17 cellular contexts compared by ENCODE assay signal in the genomic region with DNA sequence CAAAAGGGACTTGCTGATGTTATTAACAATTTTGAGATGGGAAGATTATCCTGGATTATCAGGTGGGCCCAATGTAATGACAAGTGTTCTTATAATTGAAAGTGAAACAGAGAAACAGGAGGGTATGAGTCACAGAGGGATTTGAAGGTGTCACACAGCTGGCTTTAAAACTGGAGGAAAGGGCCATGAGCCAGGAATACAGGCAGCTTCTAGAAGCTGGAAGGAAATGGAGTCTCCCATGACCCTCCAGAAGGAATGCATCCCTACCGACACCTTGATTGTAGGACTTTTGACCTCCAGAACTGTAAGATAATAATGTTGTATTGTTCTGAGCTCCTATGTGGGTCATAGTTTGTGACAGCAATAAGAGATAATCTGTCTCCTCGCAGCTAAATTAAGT.
A peak's percentile ranks its signal among the peaks of the same experiment; 100 is the strongest.
DNase-seq lines count a peak whose midpoint lies in the region; ATAC-seq and TF ChIP-seq lines count a peak whose summit lies in the region.
"Had no signal": no experiment of that assay in that cellular context is flagged by ENCODE, and none has a peak within 500 bp of the region (broad histone marks: within the 10 kb centered on the region; RNA-seq: fewer than 3 reads in every experiment).

No MANE protein-coding gene starts in this region.

- no peak overlapping the region for H2BK12ac ChIP-seq in mesenchymal stem cell (ENCODE audit: low read length in 2 of 2)

- no peak overlapping the region for H3K4me3 Mint-ChIP-seq in chondrocyte (ENCODE audit: unreplicated experiment)
- H3K4me3 Mint-ChIP-seq: natural killer cell; T-helper 2 cell treated with Interferon-gamma antibody and Interleukin-4, amounts not matched to agents 5 μg/mL and 100 μg/mL, for 36 hours had no signal

- no peaks in the 10 kb centered on the region for H3K4me1 Mint-ChIP-seq in chondrocyte (ENCODE audit: low read depth)
- H3K4me1 Mint-ChIP-seq: natural killer cell had no signal

- no peak overlapping the region for H3K14ac ChIP-seq in mesenchymal stem cell (ENCODE audit: low read length in 2 of 2)

- H3K27ac Mint-ChIP-seq in chondrocyte (ENCODE audit: unreplicated experiment): peak overlapping the region; percentile 12
- H3K27ac Mint-ChIP-seq: natural killer cell; T-helper 2 cell treated with Interferon-gamma antibody and Interleukin-4, amounts not matched to agents 5 μg/mL and 100 μg/mL, for 36 hours had no signal

- H3K4me1 ChIP-seq in mesenchymal stem cell (ENCODE audit: control insufficient read depth, insufficient read depth, low read depth, low read length) (no peaks in the 10 kb centered on the region), body of pancreas (no peaks in the 10 kb centered on the region)
- H3K4me1 ChIP-seq: gastrocnemius medialis, prostate gland, SJCRH30 had no signal

- no peak overlapping the region for H4K91ac ChIP-seq in mesenchymal stem cell (ENCODE audit: low read length)

- H2BK120ac ChIP-seq in mesenchymal stem cell (ENCODE audit: low read depth, low read length): no peak overlapping the region

- H3K27ac ChIP-seq in mesenchymal stem cell (ENCODE audit: low read length, poor library complexity, severe bottlenecking): no peak overlapping the region
- no peak overlapping the region for H3K27ac ChIP-seq in body of pancreas
- H3K27ac ChIP-seq: gastrocnemius medialis, prostate gland, SJCRH30 had no signal

- no peak for TF ChIP-seq CTCF in LNCaP clone FGC (IDR thresholded peaks at IDR 0.05; ENCODE audit: control insufficient read depth, extremely low read depth, insufficient read depth)
- no peak for TF ChIP-seq CTCF in chondrocyte (IDR thresholded peaks at IDR 0.05)
- no peak for TF ChIP-seq CTCF in body of pancreas (IDR thresholded peaks at IDR 0.05)

- H3K18ac ChIP-seq in mesenchymal stem cell (ENCODE audit: low read depth in 1 of 2, low read length in 2 of 2): no peak overlapping the region

- peaks cover 26% of the 10 kb centered on the region for H3K36me3 Mint-ChIP-seq in chondrocyte (ENCODE audit: low read depth)
- H3K36me3 Mint-ChIP-seq: natural killer cell had no signal

- TF ChIP-seq POLR2A in body of pancreas (IDR thresholded peaks at IDR 0.05): no peak

- peaks cover 6 to 53% of the 10 kb centered on the region in 2 experiments for H3K36me3 ChIP-seq in mesenchymal stem cell (ENCODE audit: control insufficient read depth in 1 of 2, insufficient read depth in 2 of 2, low read depth in 1 of 2, low read length in 2 of 2)
- H3K36me3 ChIP-seq in body of pancreas (replicated peaks in 1 of 2; ENCODE audit: insufficient read depth in 1 of 2, low read depth in 2 of 2): no peaks in the 10 kb centered on the region
- H3K36me3 ChIP-seq: gastrocnemius medialis, prostate gland, SJCRH30 had no signal

- intact Hi-C loops in body of pancreas (cut with DNase I): no loop called here

- H3K9me3 Mint-ChIP-seq in chondrocyte (ENCODE audit: low read depth): no peaks in the 10 kb centered on the region
- H3K9me3 Mint-ChIP-seq: natural killer cell; T-helper 2 cell treated with Interferon-gamma antibody and Interleukin-4, amounts not matched to agents 5 μg/mL and 100 μg/mL, for 36 hours had no signal

- H3K23ac ChIP-seq in mesenchymal stem cell (ENCODE audit: low read length in 2 of 2): no peak overlapping the region

- no peaks in the 10 kb centered on the region for H3K27me3 Mint-ChIP-seq in chondrocyte (ENCODE audit: low read depth)

- ATAC-seq in GM18498 (IDR thresholded peaks at IDR 0.05; ENCODE audit: unreplicated experiment) (peak; percentile 41), HG02973 (IDR thresholded peaks at IDR 0.05; ENCODE audit: unreplicated experiment) (no peak), body of pancreas (no peak)
- ATAC-seq: gastrocnemius medialis, natural killer cell had no signal

- no peak overlapping the region for H2BK5ac ChIP-seq in mesenchymal stem cell (ENCODE audit: low read depth, low read length, poor library complexity, severe bottlenecking)

- no peak overlapping the region for H2AK5ac ChIP-seq in mesenchymal stem cell (ENCODE audit: low read length, severe bottlenecking)

- H3K9me3 ChIP-seq in mesenchymal stem cell (ENCODE audit: control insufficient read depth, low read length) (no peaks in the 10 kb centered on the region), body of pancreas (no peaks in the 10 kb centered on the region)
- H3K9me3 ChIP-seq: gastrocnemius medialis, prostate gland, SJCRH30 had no signal

- H3K4ac ChIP-seq in mesenchymal stem cell (ENCODE audit: low read depth in 1 of 2, low read length in 2 of 2): no peak overlapping the region

- DNase-seq in LNCaP clone FGC (ENCODE audit: low read depth) (peak; percentile 14), chondrocyte (ENCODE audit: low spot score) (no peak), mesenchymal stem cell (peak; percentile 46), GM03348 (ENCODE audit: low spot score) (no peak), amygdala (lab: John Stamatoyannopoulos, UW) (no peak), body of pancreas (no peak)
- DNase-seq: gastrocnemius medialis; GDM1; GOT3; natural killer cell; NCI-H1930; stimulated activated CD4-positive, alpha-beta T cell treated with anti-CD3 and anti-CD28 coated beads, Interleukin-12 subunit alpha, Interleukin-12 subunit beta, amount 100 ng/mL, for 4 hours had no signal

- H2BK15ac ChIP-seq in mesenchymal stem cell (ENCODE audit: low read depth, poor library complexity, severe bottlenecking): no peak overlapping the region

- H3K27me3 ChIP-seq in mesenchymal stem cell (ENCODE audit: control insufficient read depth in 1 of 2, insufficient read depth in 1 of 2, low read length in 2 of 2) (no peaks in the 10 kb centered on the region), body of pancreas (no peaks in the 10 kb centered on the region)
- H3K27me3 ChIP-seq: gastrocnemius medialis, SJCRH30 had no signal

- no peaks in the 10 kb centered on the region for H3K79me1 ChIP-seq in mesenchymal stem cell (replicated peaks; ENCODE audit: low read length, poor library complexity, severe bottlenecking)

- no CpG with 5 or more reads among the region's 2 CpGs for WGBS in mesenchymal stem cell
- WGBS in body of pancreas, 2 donors: 84 to 86% methylated on average over 2 of the region's 2 CpGs

- H3K4me3 ChIP-seq in LNCaP clone FGC (ENCODE audit: low read depth, low read length) (no peak overlapping the region), mesenchymal stem cell (ENCODE audit: insufficient read depth in 1 of 2, low read depth in 1 of 2, low read length in 2 of 2) (no peak overlapping the region), body of pancreas (no peak overlapping the region)
- H3K4me3 ChIP-seq: gastrocnemius medialis, prostate gland, SJCRH30 had no signal

- H3K4me2 ChIP-seq in mesenchymal stem cell (ENCODE audit: low read length, poor library complexity, severe bottlenecking): no peak overlapping the region

- H3K9ac ChIP-seq in mesenchymal stem cell (ENCODE audit: low read length): no peak overlapping the region

- no peak overlapping the region for H4K8ac ChIP-seq in mesenchymal stem cell (ENCODE audit: low read length)

- no peak overlapping the region for H2AFZ ChIP-seq in mesenchymal stem cell (ENCODE audit: low read depth, low read length)

Comparison
In these comparisons a context has a peak if more than half of its experiments do, and no peak if none do; other contexts are left out.
1. DNase-seq: peak in LNCaP clone FGC (single experiment) and mesenchymal stem cell (single experiment); none in chondrocyte (single experiment), GM03348 (single experiment), amygdala (0 of 56) and body of pancreas (0 of 4).